Comparison of ENCODE assay signal across 8 cellular contexts in genomic region chr14:61503167-61503801, GRCh38.
DNase-seq lines count a peak whose midpoint lies in the region; ATAC-seq lines count a peak whose summit lies in the region.

No MANE protein-coding gene starts in this region.

- intact Hi-C loops in left ventricle myocardium superior (cut with micrococcal nuclease) (no loop called here), Right ventricle myocardium superior (cut with DNase I) (no loop called here)

- ATAC-seq in left ventricle myocardium superior (peak; percentile 20), Right ventricle myocardium superior (ENCODE audit: poor library complexity) (no peak), HG03378 (IDR thresholded peaks at IDR 0.05; ENCODE audit: unreplicated experiment) (peak; percentile 85)
- ATAC-seq in stimulated activated naive CD8-positive, alpha-beta T cell treated with anti-CD3 and anti-CD28 coated beads, Interleukin-15, Interleukin-2, amounts not matched to agents 100 U/mL and 50 U/mL, for 24 hours, result peak; percentile 67

- no peak for DNase-seq in left ventricle myocardium superior
- no peak for DNase-seq in Right ventricle myocardium superior
- peak; percentile 52 for DNase-seq in activated CD8-positive, alpha-beta memory T cell treated with anti-CD3 and anti-CD28 coated beads, Interleukin-2, amount 50 U/mL, for 1 hour (ENCODE audit: extremely low read depth)
- DNase-seq in germinal center (ENCODE audit: low spot score), result peak; percentile 59
- DNase-seq in stimulated activated naive CD8-positive, alpha-beta T cell treated with anti-CD3 and anti-CD28 coated beads, Interleukin-15, Interleukin-2, amounts not matched to agents 100 U/mL and 50 U/mL, for 24 hours, result peak; percentile 69
- no peak for DNase-seq in ecto neural progenitor cell (ENCODE audit: low spot score)
- no peak for DNase-seq in SK-N-DZ (ENCODE audit: low spot score)

Comparison
In these comparisons a context has a peak if more than half of its experiments do, and no peak if none do; other contexts are left out.
1. DNase-seq: peak in activated CD8-positive, alpha-beta memory T cell treated with anti-CD3 and anti-CD28 coated beads, Interleukin-2, amount 50 U/mL, for 1 hour (single experiment), germinal center (single experiment) and stimulated activated naive CD8-positive, alpha-beta T cell treated with anti-CD3 and anti-CD28 coated beads, Interleukin-15, Interleukin-2, amounts not matched to agents 100 U/mL and 50 U/mL, for 24 hours (single experiment); none in left ventricle myocardium superior (single experiment), Right ventricle myocardium superior (single experiment), ecto neural progenitor cell (single experiment) and SK-N-DZ (single experiment).